Comparison of ENCODE assay signal across 8 cellular contexts in the genomic region with DNA sequence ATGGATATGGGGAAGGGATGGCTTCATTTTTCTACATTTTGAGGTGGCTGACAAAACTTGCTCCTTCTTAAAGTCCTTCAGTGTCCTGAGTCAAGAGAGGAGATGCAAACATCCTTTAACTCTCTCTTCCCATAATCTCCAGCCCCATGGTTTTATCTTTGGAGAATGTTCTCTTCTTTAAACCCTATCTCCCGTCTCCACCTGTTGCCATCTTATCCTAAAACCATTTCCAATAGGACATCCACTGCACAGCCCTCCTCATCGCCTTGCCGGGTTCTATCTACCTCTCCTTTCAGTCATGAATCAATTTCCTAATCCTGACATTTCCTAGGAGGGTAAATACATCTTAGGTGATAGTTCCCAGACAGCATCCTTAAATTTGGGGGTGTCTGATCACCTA. TPM values are rescaled to one million over a fixed set of nuclear protein-coding genes. Genes with fewer than 3 reads are reported as not detected.
"Had no signal": no experiment of that assay in that cellular context is flagged by ENCODE, and none has a peak within 500 bp of the region (broad histone marks: within the 10 kb centered on the region; RNA-seq: fewer than 3 reads in every experiment).

No MANE protein-coding gene starts in this region.

- H3K27ac ChIP-seq: HL-60 had no signal

- ATAC-seq: HepG2 had no signal

- FAIRE-seq: HepG2, HTR-8/SVneo had no signal

- DNase-seq: IMR-90, KBM-7, KG1 had no signal

- H3K27ac Mint-ChIP-seq: IgD-negative memory B cell had no signal

- H3K4me3 Mint-ChIP-seq: IgD-negative memory B cell had no signal

- H3K36me3 Mint-ChIP-seq: IgD-negative memory B cell had no signal

RNA-seq across cellular contexts. Expression of gene KCNE2, which starts 44.2 kb away (rescaled TPM):
- total RNA-seq: HepG2, HT1080, IMR-90 had no signal
- polyA plus RNA-seq: HepG2, IgD-negative memory B cell, IMR-90 had no signal
